8 cellular contexts compared by ENCODE assay signal in genomic region chr19:58380037-58380735, GRCh38. TPM values are rescaled to one million over a fixed set of nuclear protein-coding genes. Genes with fewer than 3 reads are reported as not detected.
A peak's percentile ranks its signal among the peaks of the same experiment; 100 is the strongest.
DNase-seq lines count a peak whose midpoint lies in the region; ATAC-seq and TF ChIP-seq lines count a peak whose summit lies in the region.

No MANE protein-coding gene starts in this region.

- H3K9me3 ChIP-seq in endodermal cell (ENCODE audit: control insufficient read depth, low read length) (no peaks in the 10 kb centered on the region), neuron (ENCODE audit: low read length) (no peaks in the 10 kb centered on the region)

- H3K4me3 Mint-ChIP-seq in endodermal cell = peak overlapping the region; percentile 67

- no peaks in the 10 kb centered on the region for H3K4me1 ChIP-seq in endodermal cell (ENCODE audit: control insufficient read depth, insufficient read depth, low read length)
- H3K4me1 ChIP-seq in neuron (ENCODE audit: insufficient read depth, low read length) = peaks cover 18% of the 10 kb centered on the region

- H3K36me3 ChIP-seq in endodermal cell (ENCODE audit: control insufficient read depth, insufficient read depth, low read length) = no peaks in the 10 kb centered on the region
- H3K36me3 ChIP-seq in neuron (ENCODE audit: insufficient read depth, low read length) = no peaks in the 10 kb centered on the region

- intact Hi-C loops in posterior vena cava (cut with DNase I) = no loop called here

- H3K9me3 Mint-ChIP-seq in endodermal cell = no peaks in the 10 kb centered on the region

- TF ChIP-seq CTCF in GM12875 (IDR thresholded peaks at IDR 0.05; ENCODE audit: borderline replicate concordance, insufficient read depth, low read depth, low read length) = no peak
- peak; percentile 9 for TF ChIP-seq CTCF in endodermal cell (conservative IDR thresholded peaks at IDR 0.05)

- DNase-seq in NCI-H69 (lab: John Stamatoyannopoulos, UW) = peak; percentile 63
- no peak for DNase-seq in endodermal cell
- DNase-seq in cerebellar nuclear complex (lab: John Stamatoyannopoulos, UW) = no peak
- DNase-seq in DMS114 treated with DMSO at 0.1 percent for 48 hours (lab: John Stamatoyannopoulos, UW; ENCODE audit: unreplicated experiment) = no peak
- no peak for DNase-seq in posterior vena cava (ENCODE audit: low spot score)

- ATAC-seq in GM21381 (IDR thresholded peaks at IDR 0.05; ENCODE audit: unreplicated experiment) = no peak

- H3K36me3 Mint-ChIP-seq in endodermal cell (ENCODE audit: low read depth) = no peaks in the 10 kb centered on the region

- peak overlapping the region; percentile 78 for H3K4me3 ChIP-seq in GM12875 (ENCODE audit: low read depth, low read length)
- peak overlapping the region; percentile 93 for H3K4me3 ChIP-seq in endodermal cell (ENCODE audit: low read length)
- peak overlapping the region; percentile 81 for H3K4me3 ChIP-seq in neuron (ENCODE audit: low read length)

- no peak overlapping the region for H3K27ac ChIP-seq in endodermal cell (ENCODE audit: low read depth, low read length)

- 11 to 12% methylated on average over 24 to 30 of the region's 30 CpGs for WGBS in endodermal cell (ENCODE audit: insufficient coverage in 1 of 2, insufficient read length in 1 of 2), 2 experiments

- peak overlapping the region; percentile 52 for H3K9ac ChIP-seq in endodermal cell (ENCODE audit: extremely low read depth, low read length, poor library complexity, severe bottlenecking)

- peak overlapping the region; percentile 64 for H3K27ac Mint-ChIP-seq in endodermal cell

- H2AFZ ChIP-seq in neuron (ENCODE audit: low read depth, low read length) = peak overlapping the region; percentile 17

- H3K27me3 ChIP-seq in endodermal cell (ENCODE audit: control insufficient read depth, insufficient read depth, low read length, poor library complexity, severe bottlenecking) (no peaks in the 10 kb centered on the region), neuron (ENCODE audit: insufficient read depth, low read length) (no peaks in the 10 kb centered on the region)

- H3K4me1 Mint-ChIP-seq in endodermal cell = peaks cover 9% of the 10 kb centered on the region

- no peaks in the 10 kb centered on the region for H3K27me3 Mint-ChIP-seq in endodermal cell (ENCODE audit: insufficient read depth)

RNA-seq across cellular contexts. Expression of gene ZNF837, which starts 0.6 kb away (rescaled TPM):
- total RNA-seq in endodermal cell = 1 to 10 TPM; 3.1 to 3.8 TPM
- 3.6 TPM for polyA plus RNA-seq in endodermal cell (2013, experiment 1 of 2)
- 2.3 TPM for polyA plus RNA-seq in endodermal cell (2013, experiment 2 of 2)
- 1 to 10 TPM in 1 of 2 donors, under 1 TPM in 1; 0.86 to 1.0 TPM for total RNA-seq in posterior vena cava

RNA-seq across cellular contexts. Expression of gene RPS5, which starts 6.9 kb away (rescaled TPM):
- total RNA-seq in endodermal cell (1,000 to 10,000 TPM in 1 of 2 donors, 100 to 1,000 TPM in 1; 896 to 1,039 TPM), posterior vena cava (100 to 1,000 TPM; 714 to 768 TPM)
- polyA plus RNA-seq in endodermal cell (2013, experiment 1 of 2) = 1,332 TPM
- polyA plus RNA-seq in endodermal cell (2013, experiment 2 of 2) = 1,223 TPM

RNA-seq across cellular contexts. Expression of gene RNF225, which starts 15.3 kb away (rescaled TPM):
- total RNA-seq in endodermal cell (under 1 TPM; 0.82 to 0.92 TPM), posterior vena cava (not detected)
- polyA plus RNA-seq in endodermal cell (2013, experiment 1 of 2) = not detected
- polyA plus RNA-seq in endodermal cell (2013, experiment 2 of 2) = not detected

RNA-seq across cellular contexts. Expression of gene ZNF497, which starts 17.6 kb away (rescaled TPM):
- total RNA-seq in endodermal cell = 1 to 10 TPM; 5.2 to 5.9 TPM
- 5.0 TPM for polyA plus RNA-seq in endodermal cell (2013, experiment 1 of 2)
- polyA plus RNA-seq in endodermal cell (2013, experiment 2 of 2) = 4.1 TPM
- total RNA-seq in posterior vena cava = under 1 TPM; 0.14 to 0.69 TPM

RNA-seq across cellular contexts. Expression of gene A1BG, which starts 26.9 kb away (rescaled TPM):
- total RNA-seq in endodermal cell = 10 to 100 TPM; 12.6 to 16.4 TPM
- 17.8 TPM for polyA plus RNA-seq in endodermal cell (2013, experiment 1 of 2)
- 19.7 TPM for polyA plus RNA-seq in endodermal cell (2013, experiment 2 of 2)
- total RNA-seq in posterior vena cava = 10 to 100 TPM; 11.7 to 17.5 TPM
